23 cellular contexts compared by ENCODE assay signal in genomic region chrX:48903290-48903689, GRCh38.
"Had no signal": no experiment of that assay in that cellular context is flagged by ENCODE, and none has a peak within 500 bp of the region (broad histone marks: within the 10 kb centered on the region; RNA-seq: fewer than 3 reads in every experiment).

No MANE protein-coding gene starts in this region.

- H3K27me3 ChIP-seq: esophagus muscularis mucosa, gastrocnemius medialis, heart right ventricle, neutrophil, pancreas, testis, tibial nerve, upper lobe of right lung, vagina had no signal

- H3K4me3 ChIP-seq: esophagus muscularis mucosa, gastrocnemius medialis, heart right ventricle, mucosa of descending colon, pancreas, testis, tibial nerve, upper lobe of right lung, vagina had no signal

- H3K4me3 Mint-ChIP-seq: naive thymus-derived CD8-positive, alpha-beta T cell had no signal

- H3K4me1 ChIP-seq: pancreas, testis had no signal

- ATAC-seq: gastrocnemius medialis; heart right ventricle; left lobe of liver; mucosa of descending colon; naive thymus-derived CD8-positive, alpha-beta T cell; pancreas; right cardiac atrium; upper lobe of right lung had no signal

- H3K27ac ChIP-seq: epithelial cell of prostate, esophagus muscularis mucosa, gastrocnemius medialis, heart right ventricle, neutrophil, pancreas, testis, tibial nerve, upper lobe of right lung, vagina had no signal

- H3K27ac Mint-ChIP-seq: progenitor cell of endocrine pancreas had no signal

- FAIRE-seq: endometrium, islet of Langerhans, pancreas, small intestine had no signal

- H3K9me3 ChIP-seq: esophagus muscularis mucosa, gastrocnemius medialis, mucosa of descending colon, neutrophil, pancreas, testis, tibial nerve, upper lobe of right lung, vagina had no signal

- DNase-seq: effector memory CD4-positive, alpha-beta T cell; gastrocnemius medialis; heart right ventricle; hypothalamus; mammary epithelial cell; mucosa of descending colon; naive thymus-derived CD8-positive, alpha-beta T cell; pancreas; right cardiac atrium; small intestine; stimulated activated CD4-positive, alpha-beta T cell treated with anti-CD3 and anti-CD28 coated beads, Interleukin-12 subunit alpha, Interleukin-12 subunit beta, amount 100 ng/mL, for 4 hours; stimulated activated naive CD4-positive, alpha-beta T cell treated with Interleukin-2 at 50 U/mL for 16 hours; testis; upper lobe of right lung had no signal

- H3K27me3 Mint-ChIP-seq: naive thymus-derived CD8-positive, alpha-beta T cell; progenitor cell of endocrine pancreas had no signal
